ENCODE assay signal across 28 cellular contexts in genomic region chr22:30546616-30547015, GRCh38. TPM values are rescaled to one million over a fixed set of nuclear protein-coding genes. Genes with fewer than 3 reads are reported as not detected.
"Had no signal": no experiment of that assay in that cellular context is flagged by ENCODE, and none has a peak within 500 bp of the region (broad histone marks: within the 10 kb centered on the region; RNA-seq: fewer than 3 reads in every experiment).

Gene SEC14L6 (minus strand): TSS chr22:30546741. CDS start chr22:30546682, 59 bp downstream.

- H3K4me3 Mint-ChIP-seq: activated CD4-positive, alpha-beta T cell treated with anti-CD3 and anti-CD28 coated beads for 36 hours; activated T-cell treated with anti-CD3 and anti-CD28 coated beads, Interleukin-2, amount 50 U/mL, for 72 hours; naive thymus-derived CD8-positive, alpha-beta T cell; stimulated activated effector memory CD8-positive, alpha-beta T cell treated with anti-CD3 and anti-CD28 coated beads, Interleukin-12 subunit alpha, Interleukin-12 subunit beta, amount 100 ng/mL, for 72 hours; stimulated activated naive CD8-positive, alpha-beta T cell treated with anti-CD3 and anti-CD28 coated beads, Interleukin-15, amount 100 ng/mL, for 72 hours; T-helper 2 cell treated with Interferon-gamma antibody and Interleukin-4, amounts not matched to agents 5 μg/mL and 100 μg/mL, for 36 hours had no signal

- H3K4me3 ChIP-seq: breast epithelium, sigmoid colon, tibial artery had no signal

- H3K4me1 ChIP-seq: breast epithelium, foreskin keratinocyte had no signal

- H3K9me3 ChIP-seq: breast epithelium, sigmoid colon, tibial artery had no signal

- DNase-seq: activated CD4-positive, alpha-beta T cell treated with anti-CD3 and anti-CD28 coated beads for 36 hours; activated CD4-positive, alpha-beta T cell treated with anti-CD3 and anti-CD28 coated beads, Interleukin-2, amount 50 U/mL, for 4 hours; activated CD4-positive, CD25-positive, alpha-beta regulatory T cell; activated naive CD4-positive, alpha-beta T cell; activated T-cell treated with anti-CD3 and anti-CD28 coated beads for 4 hours; activated T-cell treated with anti-CD3 and anti-CD28 coated beads, Interleukin-2, amount 50 U/mL, for 72 hours; central memory CD4-positive, alpha-beta T cell; left cardiac atrium; left ventricle myocardium superior; mesenchymal stem cell; naive thymus-derived CD8-positive, alpha-beta T cell; retina; sigmoid colon; small intestine; stimulated activated CD4-positive, alpha-beta T cell treated with anti-CD3 and anti-CD28 coated beads, Interleukin-4, amount 100 ng/mL, for 24 hours; stimulated activated naive CD8-positive, alpha-beta T cell treated with anti-CD3 and anti-CD28 coated beads, Interleukin-15, amount 100 ng/mL, for 72 hours; substantia nigra; T-helper 1 cell; tibial artery had no signal

- H3K4me1 Mint-ChIP-seq: stimulated activated effector memory CD8-positive, alpha-beta T cell treated with anti-CD3 and anti-CD28 coated beads, Interleukin-12 subunit alpha, Interleukin-12 subunit beta, amount 100 ng/mL, for 72 hours had no signal

- H3K9me3 Mint-ChIP-seq: activated naive CD4-positive, alpha-beta T cell treated with anti-CD3 and anti-CD28 coated beads, Interleukin-2, amount 50 U/mL, for 72 hours; activated T-cell treated with anti-CD3 and anti-CD28 coated beads, Interleukin-2, amount 50 U/mL, for 72 hours; naive thymus-derived CD8-positive, alpha-beta T cell; stimulated activated effector memory CD8-positive, alpha-beta T cell treated with anti-CD3 and anti-CD28 coated beads, Interleukin-12 subunit alpha, Interleukin-12 subunit beta, amount 100 ng/mL, for 72 hours; stimulated activated naive CD8-positive, alpha-beta T cell treated with anti-CD3 and anti-CD28 coated beads, Interleukin-15, amount 100 ng/mL, for 72 hours; T-helper 2 cell treated with Interferon-gamma antibody and Interleukin-4, amounts not matched to agents 5 μg/mL and 100 μg/mL, for 36 hours had no signal

- H3K36me3 ChIP-seq: breast epithelium, sigmoid colon, tibial artery had no signal

- H3K27ac Mint-ChIP-seq: activated CD4-positive, alpha-beta T cell treated with anti-CD3 and anti-CD28 coated beads for 36 hours; activated naive CD4-positive, alpha-beta T cell treated with anti-CD3 and anti-CD28 coated beads, Interleukin-2, amount 50 U/mL, for 72 hours; activated T-cell treated with anti-CD3 and anti-CD28 coated beads, Interleukin-2, amount 50 U/mL, for 72 hours; stimulated activated effector memory CD8-positive, alpha-beta T cell treated with anti-CD3 and anti-CD28 coated beads, Interleukin-12 subunit alpha, Interleukin-12 subunit beta, amount 100 ng/mL, for 72 hours; stimulated activated naive CD8-positive, alpha-beta T cell treated with anti-CD3 and anti-CD28 coated beads, Interleukin-15, amount 100 ng/mL, for 72 hours; T-helper 2 cell treated with Interferon-gamma antibody and Interleukin-4, amounts not matched to agents 5 μg/mL and 100 μg/mL, for 36 hours had no signal

- H3K36me3 Mint-ChIP-seq: naive thymus-derived CD8-positive, alpha-beta T cell; stimulated activated effector memory CD8-positive, alpha-beta T cell treated with anti-CD3 and anti-CD28 coated beads, Interleukin-12 subunit alpha, Interleukin-12 subunit beta, amount 100 ng/mL, for 72 hours had no signal

- ATAC-seq: activated CD4-positive, alpha-beta T cell treated with anti-CD3 and anti-CD28 coated beads for 36 hours; activated naive CD4-positive, alpha-beta T cell treated with anti-CD3 and anti-CD28 coated beads, Interleukin-2, amount 50 U/mL, for 72 hours; activated T-cell treated with anti-CD3 and anti-CD28 coated beads, Interleukin-2, amount 50 U/mL, for 72 hours; esophagus mucosa; foreskin keratinocyte; left cardiac atrium; left ventricle myocardium superior; naive thymus-derived CD8-positive, alpha-beta T cell; stimulated activated effector memory CD8-positive, alpha-beta T cell treated with anti-CD3 and anti-CD28 coated beads, Interleukin-12 subunit alpha, Interleukin-12 subunit beta, amount 100 ng/mL, for 72 hours; stimulated activated naive CD8-positive, alpha-beta T cell treated with anti-CD3 and anti-CD28 coated beads, Interleukin-15, amount 100 ng/mL, for 72 hours had no signal

- FAIRE-seq: endothelial cell of umbilical vein, islet of Langerhans, small intestine had no signal

- H3K27ac ChIP-seq: breast epithelium, foreskin keratinocyte, sigmoid colon, tibial artery had no signal

RNA-seq across cellular contexts. Expression of gene SEC14L6, which starts in this region (rescaled TPM):
- total RNA-seq: activated CD4-positive, alpha-beta T cell treated with anti-CD3 and anti-CD28 coated beads for 36 hours; activated naive CD4-positive, alpha-beta T cell treated with anti-CD3 and anti-CD28 coated beads, Interleukin-2, amount 50 U/mL, for 72 hours; activated T-cell treated with anti-CD3 and anti-CD28 coated beads, Interleukin-2, amount 50 U/mL, for 72 hours; esophagus mucosa; left ventricle myocardium superior; naive thymus-derived CD8-positive, alpha-beta T cell; osteoblast had no signal
- polyA plus RNA-seq: naive thymus-derived CD8-positive, alpha-beta T cell had no signal
